Comparison of ENCODE assay signal across 9 cellular contexts in the genomic region with DNA sequence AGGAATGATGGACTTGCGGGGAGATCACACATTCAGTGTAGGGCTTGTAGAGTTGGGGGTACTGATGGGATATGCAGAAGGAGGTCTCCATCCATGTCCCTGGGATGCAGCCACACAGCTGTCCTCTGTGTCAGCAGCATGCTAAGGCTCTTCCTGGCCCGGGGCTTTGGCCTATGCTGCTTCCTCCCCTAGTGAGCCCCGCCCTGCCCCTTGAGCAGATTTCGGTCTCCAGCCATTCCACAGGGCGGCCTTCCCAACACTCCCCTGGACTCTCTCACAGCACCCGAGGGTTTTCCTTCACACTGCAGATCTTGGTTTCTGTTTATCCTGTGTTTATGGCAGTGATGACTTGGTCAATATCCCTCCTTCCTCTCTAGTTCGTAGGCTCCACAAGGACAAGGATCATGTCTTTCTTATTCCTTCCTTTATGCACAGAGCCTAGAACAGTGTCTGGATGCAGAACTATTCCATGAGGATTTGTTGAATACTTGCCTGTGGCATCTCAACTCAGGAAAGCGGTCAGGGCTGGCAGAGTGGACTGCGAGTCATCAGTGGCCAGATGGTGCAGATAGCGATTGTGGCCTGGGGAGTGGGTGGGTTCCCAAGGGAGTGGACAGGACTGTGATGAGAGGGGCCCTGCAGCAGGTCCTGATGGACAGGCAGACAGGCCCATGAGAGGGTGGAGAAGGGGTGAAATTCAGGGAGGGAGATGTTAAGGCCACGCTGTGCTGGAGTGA.
A peak's percentile ranks its signal among the peaks of the same experiment; 100 is the strongest.
DNase-seq lines count a peak whose midpoint lies in the region; ATAC-seq, FAIRE-seq and TF ChIP-seq lines count a peak whose summit lies in the region.
"Had no signal": no experiment of that assay in that cellular context is flagged by ENCODE, and none has a peak within 500 bp of the region (broad histone marks: within the 10 kb centered on the region; RNA-seq: fewer than 3 reads in every experiment).

No MANE protein-coding gene starts in this region.

- no peaks in the 10 kb centered on the region for H3K9me3 ChIP-seq in GM12878 (replicated peaks; ENCODE audit: control insufficient read depth, insufficient read depth, low read length)

- peaks cover 88% of the 10 kb centered on the region for H3K4me1 ChIP-seq in GM12878 (ENCODE audit: control insufficient read depth, insufficient read depth, low read length)

- H3K27ac ChIP-seq in GM12878 (ENCODE audit: control insufficient read depth, insufficient read depth) (peak overlapping the region; percentile 70; the same call in 1 of the 2 replicates), layer of hippocampus (ENCODE audit: low read depth, low read length) (peak overlapping the region; percentile 2)

- TF ChIP-seq EP300 in GM12878 (IDR thresholded peaks at IDR 0.05; ENCODE audit: borderline replicate concordance in 1 of 2, control insufficient read depth in 1 of 2, low read depth in 2 of 2, low read length in 2 of 2): no peak

- H3K27me3 ChIP-seq in GM12878 (replicated peaks in 1 of 2; ENCODE audit: control insufficient read depth in 2 of 2, insufficient read depth in 2 of 2, low read length in 1 of 2) (no peaks in the 10 kb centered on the region), layer of hippocampus (ENCODE audit: control insufficient read depth, insufficient read depth, low read length) (no peaks in the 10 kb centered on the region)

- ATAC-seq in GM12878 (no peak), HG03175 (IDR thresholded peaks at IDR 0.05; ENCODE audit: unreplicated experiment) (no peak), GM21737 (IDR thresholded peaks at IDR 0.05; ENCODE audit: unreplicated experiment) (no peak)

- no peak overlapping the region; the same call in 1 of the 2 replicates for H3K4me3 ChIP-seq in GM12878

- CTCF ChIA-PET in GM12878 (lab: Yijun Ruan, JAX): interaction anchor here (0.6 to 17.8 kb wide), 15 partner anchors 10 to 129 kb away, joined by 3 to 306 read pairs (median 9); no protein-coding TSS in a partner anchor

- peaks cover 35% of the 10 kb centered on the region for H3K79me2 ChIP-seq in GM12878 (ENCODE audit: control insufficient read depth, insufficient read depth, low read length)

- DNase-seq in ACHN: peak; percentile 77
- peak; percentile 22 for DNase-seq in HTR-8/SVneo (ENCODE audit: insufficient read length, low spot score)
- no peak for DNase-seq in GM12878 (ENCODE audit: low read depth, low spot score)
- DNase-seq in T-helper 9 cell: no peak
- no peak for DNase-seq in NK-92 treated with Interleukin-12 subunit alpha and Interleukin-12 subunit beta, amount 100 ng/mL, for 24 hours (lab: John Stamatoyannopoulos, UW)
- DNase-seq: activated CD4-positive, alpha-beta T cell treated with anti-CD3 and anti-CD28 coated beads, Interleukin-2, amount 50 U/mL, for 4 hours had no signal

- intact Hi-C loops in GM12878 (cut with micrococcal nuclease; ENCODE audit: unreplicated experiment): loop anchor here (5.0 kb wide), 1 partner anchor 300 kb away; a partner anchor contains a TSS

- POLR2A ChIA-PET in GM12878 (lab: Charles Lee): interaction anchor here (1.1 to 11.8 kb wide), 6 partner anchors 13 to 77 kb away, joined by 3 to 233 read pairs (median 6); no protein-coding TSS in a partner anchor

- no peak for TF ChIP-seq RAD21 in GM12878 (IDR thresholded peaks at IDR 0.05; ENCODE audit: insufficient read depth, low read depth, low read length)

- FAIRE-seq in HTR-8/SVneo (lab: Jason Lieb, UNC) (no peak), GM12878 (lab: Jason Lieb, UNC) (no peak)

- no peaks in the 10 kb centered on the region for H4K20me1 ChIP-seq in GM12878 (ENCODE audit: control insufficient read depth, insufficient read depth)

- no peak for TF ChIP-seq CTCF in GM12878 (IDR thresholded peaks at IDR 0.05 in 2 of 3, conservative IDR thresholded peaks at IDR 0.05 in 1 of 3; ENCODE audit: control insufficient read depth in 2 of 3, extremely low read depth in 1 of 3, insufficient read depth in 1 of 3, low read depth in 3 of 3, low read length in 3 of 3)

- no TSS peak for BruUV-seq in GM12878 (replicated peaks; lab: Mats Ljungman, UMichigan)

- no peaks in the 10 kb centered on the region; a peak in 3 of 4 replicates for H3K36me3 ChIP-seq in GM12878 (ENCODE audit: control insufficient read depth in 2 of 2, insufficient read depth in 2 of 2, low read length in 1 of 2)

- H3K9ac ChIP-seq in GM12878 (ENCODE audit: control insufficient read depth, insufficient read depth, low read length): no peak overlapping the region

- SMC1A ChIA-PET in GM12878 (lab: Charles Lee; ENCODE audit: uncharacterized antibody, unreplicated experiment): interaction anchor here (0.8 to 7.5 kb wide), 12 partner anchors 8 to 129 kb away, joined by 3 to 323 read pairs (median 20); no protein-coding TSS in a partner anchor

- no peak for TF ChIP-seq POLR2A in GM12878 (IDR thresholded peaks at IDR 0.05; ENCODE audit: low read depth, low read length)

- 93% methylated on average over 10 of the region's 11 CpGs for WGBS in GM12878 (ENCODE audit: insufficient coverage, insufficient replicate concordance, low lambda C conversion rate, missing lambda C conversion rate)

- H2AFZ ChIP-seq in GM12878 (ENCODE audit: control insufficient read depth, low read depth, low read length): no peak overlapping the region

- RAD21 ChIA-PET in GM12878 (lab: Charles Lee; ENCODE audit: unreplicated experiment): interaction anchor here (1.0 to 15.8 kb wide), 12 partner anchors 8 to 303 kb away, joined by 3 to 481 read pairs (median 8); a partner anchor contains a TSS

- 0 out of 2 replicates have a peak overlapping the region, but pooled peaks have one; percentile 12 for H3K4me2 ChIP-seq in GM12878 (ENCODE audit: control insufficient read depth, insufficient read depth)

- in situ Hi-C loops in ACHN (cut with HindIII; ENCODE audit: low pct_ligation_motif_present, low pct_unique_long_range_greater_than_20kb, low sequenced_read_pairs) (no loop called here), GM12878 (cut with MboI) (no loop called here)

TF ChIP-seq in GM12878, 131 proteins besides CTCF, POLR2A, EP300 and RAD21:
- TF ChIP-seq, protein P1, sequence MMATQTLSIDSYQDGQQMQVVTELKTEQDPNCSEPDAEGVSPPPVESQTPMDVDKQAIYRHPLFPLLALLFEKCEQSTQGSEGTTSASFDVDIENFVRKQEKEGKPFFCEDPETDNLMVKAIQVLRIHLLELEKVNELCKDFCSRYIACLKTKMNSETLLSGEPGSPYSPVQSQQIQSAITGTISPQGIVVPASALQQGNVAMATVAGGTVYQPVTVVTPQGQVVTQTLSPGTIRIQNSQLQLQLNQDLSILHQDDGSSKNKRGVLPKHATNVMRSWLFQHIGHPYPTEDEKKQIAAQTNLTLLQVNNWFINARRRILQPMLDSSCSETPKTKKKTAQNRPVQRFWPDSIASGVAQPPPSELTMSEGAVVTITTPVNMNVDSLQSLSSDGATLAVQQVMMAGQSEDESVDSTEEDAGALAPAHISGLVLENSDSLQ (IDR thresholded peaks at IDR 0.05): 0 out of 2 replicates have a peak, but pooled peaks have one; percentile 21
- no peak for TF ChIP-seq ZNF24 (IDR thresholded peaks at IDR 0.05)

Comparison
In these comparisons a context has a peak if more than half of its experiments do, and no peak if none do; other contexts are left out.
1. DNase-seq: peak in ACHN (single experiment) and HTR-8/SVneo (single experiment); none in GM12878 (single experiment), T-helper 9 cell (single experiment) and NK-92 treated with Interleukin-12 subunit alpha and Interleukin-12 subunit beta, amount 100 ng/mL, for 24 hours (single experiment).